ENCODE assay signal across 1 cellular context in genomic region chr19:9584073-9584833, GRCh38.
TF ChIP-seq lines count a peak whose summit lies in the region.

ZNF121 (minus strand) TSS chr19:9584504; CDS start chr19:9568097, 16,407 bp downstream.

TF ChIP-seq in HepG2, 621 proteins besides CTCF, POLR2A, EP300 and RAD21 (continued from another document and continues in another):
- no peak for TF ChIP-seq TFDP1 (CRISPR knock-in tag; IDR thresholded peaks at IDR 0.05; ENCODE audit: borderline replicate concordance)
- TF ChIP-seq ZFP82 (CRISPR knock-in tag; IDR thresholded peaks at IDR 0.05; ENCODE audit: borderline replicate concordance) = peak; percentile 91
- no peak for TF ChIP-seq NFIB (CRISPR knock-in tag; IDR thresholded peaks at IDR 0.05; ENCODE audit: borderline replicate concordance)
- 0 out of 2 replicates have a peak, but pooled peaks have one; percentile 83 for TF ChIP-seq FOXO4 (CRISPR knock-in tag; conservative IDR thresholded peaks at IDR 0.05)
- TF ChIP-seq ZNF800 (CRISPR knock-in tag; IDR thresholded peaks at IDR 0.05) = peak; percentile 54; the same call in 1 of the 2 replicates
- no peak for TF ChIP-seq ZSCAN22 (CRISPR knock-in tag; IDR thresholded peaks at IDR 0.05)
- peak; percentile 96 for TF ChIP-seq CREM (IDR thresholded peaks at IDR 0.05)
- peak; percentile 26; the same call in 1 of the 2 replicates for TF ChIP-seq CREM (CRISPR knock-in tag; IDR thresholded peaks at IDR 0.05)
- TF ChIP-seq KLF15 (CRISPR knock-in tag; IDR thresholded peaks at IDR 0.05; ENCODE audit: borderline replicate concordance) = no peak
- TF ChIP-seq REST (IDR thresholded peaks at IDR 0.05; ENCODE audit: borderline replicate concordance in 1 of 2, low read depth in 1 of 2, low read length in 2 of 2) = no peak
- TF ChIP-seq ZFAT (CRISPR knock-in tag; conservative IDR thresholded peaks at IDR 0.05) = 0 out of 2 replicates have a peak, but pooled peaks have one; percentile 61
- TF ChIP-seq ZNF619 (CRISPR knock-in tag; IDR thresholded peaks at IDR 0.05) = no peak
- TF ChIP-seq SNAPC4 (CRISPR knock-in tag; IDR thresholded peaks at IDR 0.05) = no peak
- TF ChIP-seq PAX8 (CRISPR knock-in tag; IDR thresholded peaks at IDR 0.05; ENCODE audit: borderline replicate concordance) = no peak
- TF ChIP-seq TFE3 (CRISPR knock-in tag; IDR thresholded peaks at IDR 0.05) = peak; percentile 18; the same call in 1 of the 2 replicates
- TF ChIP-seq RBM39 (IDR thresholded peaks at IDR 0.05; ENCODE audit: low read depth, low read length, poor library complexity, severe bottlenecking) = peak; percentile 83
- TF ChIP-seq PBX2 (CRISPR knock-in tag; IDR thresholded peaks at IDR 0.05) = no peak
- no peak for TF ChIP-seq BCL6 (CRISPR knock-in tag; IDR thresholded peaks at IDR 0.05)
- peak; percentile 72 for TF ChIP-seq ZNF768 (CRISPR knock-in tag; IDR thresholded peaks at IDR 0.05)
- TF ChIP-seq ATF7-NPFF (CRISPR knock-in tag; IDR thresholded peaks at IDR 0.05; ENCODE audit: low read depth) = no peak
- TF ChIP-seq TBX2 (CRISPR knock-in tag; IDR thresholded peaks at IDR 0.05; ENCODE audit: borderline replicate concordance) = peak; percentile 69; the same call in 1 of the 2 replicates
- TF ChIP-seq ZNF530 (CRISPR knock-in tag; IDR thresholded peaks at IDR 0.05; ENCODE audit: low read depth) = no peak
- TF ChIP-seq ELF1 (CRISPR knock-in tag; IDR thresholded peaks at IDR 0.05) = peak; percentile 46; the same call in 1 of the 2 replicates
- no peak for TF ChIP-seq PPARG (CRISPR knock-in tag; conservative IDR thresholded peaks at IDR 0.05)
- TF ChIP-seq MNT (IDR thresholded peaks at IDR 0.05) = no peak; the same call in 1 of the 2 replicates
- no peak for TF ChIP-seq MBD4 (IDR thresholded peaks at IDR 0.05; ENCODE audit: borderline replicate concordance, low read length)
- TF ChIP-seq MXD4 (CRISPR knock-in tag; IDR thresholded peaks at IDR 0.05) = peak; percentile 94
- TF ChIP-seq ZNF12 (CRISPR knock-in tag; IDR thresholded peaks at IDR 0.05) = no peak; the same call in 1 of the 2 replicates
- no peak for TF ChIP-seq GRHL1 (CRISPR knock-in tag; conservative IDR thresholded peaks at IDR 0.05)
- no peak for TF ChIP-seq SNAI1 (CRISPR knock-in tag; IDR thresholded peaks at IDR 0.05; ENCODE audit: borderline replicate concordance)
- no peak for TF ChIP-seq HDAC6 (IDR thresholded peaks at IDR 0.05; ENCODE audit: low read depth, low read length)
- 0 out of 2 replicates have a peak, but pooled peaks have one; percentile 20 for TF ChIP-seq ZSCAN12 (CRISPR knock-in tag; IDR thresholded peaks at IDR 0.05)
- TF ChIP-seq HINFP (CRISPR knock-in tag; IDR thresholded peaks at IDR 0.05; ENCODE audit: low read depth) = no peak
